In genomic region chr7:23193650-23194227, GRCh38 we compare ENCODE assay signal across 1 cellular context. TPM values are rescaled to one million over a fixed set of nuclear protein-coding genes. Genes with fewer than 3 reads are reported as not detected.
"Had no signal": no experiment of that assay in that cellular context is flagged by ENCODE, and none has a peak within 500 bp of the region (broad histone marks: within the 10 kb centered on the region; RNA-seq: fewer than 3 reads in every experiment).

No MANE protein-coding gene starts in this region.

RNA-seq across cellular contexts. Expression of gene GPNMB, which starts 52.8 kb away (rescaled TPM):
- total RNA-seq: T-helper 17 cell had no signal
